8 cellular contexts compared by ENCODE assay signal in the genomic region with DNA sequence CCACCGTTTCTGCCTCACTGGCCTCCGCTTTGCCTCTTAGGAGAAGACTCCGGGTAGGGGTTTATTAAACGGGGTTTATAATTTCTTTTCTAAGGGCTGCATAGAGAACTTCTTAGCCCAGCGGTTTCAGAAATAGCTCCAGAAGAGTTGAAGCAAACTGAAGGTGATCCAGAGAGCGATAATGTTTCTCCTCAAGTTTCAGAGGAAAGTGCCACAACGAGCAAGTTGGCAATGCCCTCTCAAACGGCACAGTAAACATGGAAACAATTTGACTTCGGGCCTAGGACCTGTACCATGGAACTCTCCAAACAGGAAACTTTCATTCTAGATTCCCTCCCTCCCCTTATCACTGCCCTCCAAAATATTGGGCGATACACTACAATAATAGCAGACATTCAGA. TPM values are rescaled to one million over a fixed set of nuclear protein-coding genes. Genes with fewer than 3 reads are reported as not detected.
DNase-seq lines count a peak whose midpoint lies in the region; ATAC-seq, FAIRE-seq and TF ChIP-seq lines count a peak whose summit lies in the region.

No MANE protein-coding gene starts in this region.

- no peak overlapping the region for H2BK20ac ChIP-seq in H9 (ENCODE audit: low read depth, low read length, poor library complexity, severe bottlenecking)

- no peak overlapping the region for H3K56ac ChIP-seq in H9 (ENCODE audit: insufficient read length, low read depth, low read length)

- DNase-seq in H9 (no peak), hepatocyte (ENCODE audit: low spot score) (no peak), small intestine (no peak), cortex of kidney (lab: John Stamatoyannopoulos, UW) (no peak), left colon (no peak), head of caudate nucleus (no peak)
- DNase-seq in activated CD4-positive, alpha-beta memory T cell treated with anti-CD3 and anti-CD28 coated beads for 36 hours, result no peak

- H3K18ac ChIP-seq in H9 (ENCODE audit: insufficient read length, low read depth, low read length), result no peak overlapping the region

- H4K5ac ChIP-seq in H9 (ENCODE audit: insufficient read length, low read depth, low read length), result no peak overlapping the region

- H2AFZ ChIP-seq in H9 (ENCODE audit: low read length), result no peak overlapping the region
- H2AFZ ChIP-seq in hepatocyte, result no peak overlapping the region

- no peak overlapping the region for H4K91ac ChIP-seq in H9 (ENCODE audit: insufficient read length, low read depth, low read length)

- H2AK5ac ChIP-seq in H9 (ENCODE audit: insufficient read length, low read length), result no peak overlapping the region

- peaks cover 3% of the 10 kb centered on the region for H3K79me1 ChIP-seq in H9 (ENCODE audit: insufficient read depth, low read depth, low read length, poor library complexity, severe bottlenecking)

- peak overlapping the region; percentile 99 for H3K4me3 Mint-ChIP-seq in H9
- peak overlapping the region; percentile 99 for H3K4me3 Mint-ChIP-seq in activated CD4-positive, alpha-beta memory T cell treated with anti-CD3 and anti-CD28 coated beads for 36 hours

- H3K4me3 ChIP-seq in hepatocyte (peak overlapping the region; percentile 92), small intestine (ENCODE audit: low read depth in 1 of 2, low read length in 2 of 2) (peak overlapping the region; percentile 53 to 70)

- H3K9me3 Mint-ChIP-seq in H9, result no peaks in the 10 kb centered on the region; a peak in 1 of 5 replicates
- H3K9me3 Mint-ChIP-seq in activated CD4-positive, alpha-beta memory T cell treated with anti-CD3 and anti-CD28 coated beads for 36 hours, result no peaks in the 10 kb centered on the region

- WGBS in H9 (ENCODE audit: extremely low coverage, insufficient read length, low lambda C conversion rate), result no CpG with 5 or more reads among the region's 10 CpGs
- WGBS in hepatocyte (ENCODE audit: low lambda C conversion rate, missing lambda C conversion rate), result 42% methylated on average over 10 of the region's 10 CpGs
- WGBS in small intestine, 3 donors, result 10 to 16% (median 11%) methylated on average over 10 of the region's 10 CpGs

- H2BK15ac ChIP-seq in H9 (ENCODE audit: low read depth, low read length), result no peak overlapping the region

- no peak overlapping the region for H2BK12ac ChIP-seq in H9 (ENCODE audit: insufficient read length, low read depth, low read length)

- no peak overlapping the region for H3K14ac ChIP-seq in H9 (ENCODE audit: insufficient read depth, low read length)

- no peaks in the 10 kb centered on the region for H3K27me3 Mint-ChIP-seq in H9 (ENCODE audit: low read depth)
- no peaks in the 10 kb centered on the region for H3K27me3 Mint-ChIP-seq in activated CD4-positive, alpha-beta memory T cell treated with anti-CD3 and anti-CD28 coated beads for 36 hours

- peak overlapping the region; percentile 2 to 98 (median 7); a peak in 3 of 7 replicates for H3K27ac Mint-ChIP-seq in H9
- peak overlapping the region; percentile 100 for H3K27ac Mint-ChIP-seq in activated CD4-positive, alpha-beta memory T cell treated with anti-CD3 and anti-CD28 coated beads for 36 hours

- H3K27me3 ChIP-seq in H9 (ENCODE audit: insufficient read depth, low read length), result no peaks in the 10 kb centered on the region
- H3K27me3 ChIP-seq in hepatocyte, result no peaks in the 10 kb centered on the region
- H3K27me3 ChIP-seq in small intestine (ENCODE audit: control insufficient read depth in 2 of 2, insufficient read depth in 2 of 2, low read length in 2 of 2), result no peaks in the 10 kb centered on the region

- H3K9ac ChIP-seq in H9 (ENCODE audit: extremely low read depth, insufficient read length, low read length), result peak overlapping the region; percentile 84

- H3K4me1 Mint-ChIP-seq in H9, result peaks cover 8% of the 10 kb centered on the region in 2 experiments
- H3K4me1 Mint-ChIP-seq in activated CD4-positive, alpha-beta memory T cell treated with anti-CD3 and anti-CD28 coated beads for 36 hours (ENCODE audit: low read depth), result peaks cover 41% of the 10 kb centered on the region

- H3K4ac ChIP-seq in H9 (ENCODE audit: low read depth, low read length), result no peak overlapping the region

- H3K9me3 ChIP-seq in H9 (ENCODE audit: control insufficient read depth, low read depth, low read length), result no peaks in the 10 kb centered on the region
- no peaks in the 10 kb centered on the region for H3K9me3 ChIP-seq in hepatocyte (ENCODE audit: low read depth)
- no peaks in the 10 kb centered on the region for H3K9me3 ChIP-seq in small intestine (ENCODE audit: control insufficient read depth, low read depth)

- H3K23me2 ChIP-seq in H9 (ENCODE audit: insufficient read length, low read depth, low read length, poor library complexity, severe bottlenecking), result peaks cover 16% of the 10 kb centered on the region

- H3K36me3 ChIP-seq in hepatocyte (replicated peaks; ENCODE audit: insufficient read depth, low read depth) (no peaks in the 10 kb centered on the region), small intestine (ENCODE audit: control insufficient read depth in 2 of 2, insufficient read depth in 2 of 2, low read length in 2 of 2) (peaks cover 2 to 5% of the 10 kb centered on the region in 2 donors)

- no peak for ATAC-seq in GM19463 (IDR thresholded peaks at IDR 0.05; ENCODE audit: unreplicated experiment)
- ATAC-seq in left colon, result no peak

- no peak overlapping the region for H2BK120ac ChIP-seq in H9 (ENCODE audit: low read depth, low read length, poor library complexity, severe bottlenecking)

- H4K8ac ChIP-seq in H9 (replicated peaks; ENCODE audit: insufficient read length, low read depth, low read length), result no peak overlapping the region

- H3T11ph ChIP-seq in H9 (ENCODE audit: low read length), result no peak overlapping the region

- H3K79me2 ChIP-seq in H9 (ENCODE audit: insufficient read depth, low read length) (peaks cover 23% of the 10 kb centered on the region; the same call in 1 of the 2 replicates), hepatocyte (peaks cover 54% of the 10 kb centered on the region)

- no peak for FAIRE-seq in small intestine (lab: Jason Lieb, UNC)

- intact Hi-C loops in activated CD4-positive, alpha-beta memory T cell treated with anti-CD3 and anti-CD28 coated beads for 36 hours (cut with micrococcal nuclease), result loop anchor here (2.0 to 10.0 kb wide), 4 partner anchors 150 to 814 kb away; a partner anchor contains a TSS
- intact Hi-C loops in left colon (cut with DNase I, micrococcal nuclease) (loop anchor here in 1 of 2 donors (5.0 kb wide), 1 partner anchor 305 kb away; no protein-coding TSS in a partner anchor), head of caudate nucleus (cut with DNase I) (loop anchor here (5.0 to 10.0 kb wide), 3 partner anchors 170 to 815 kb away; a partner anchor contains a TSS)

- no peak for TF ChIP-seq CTCF in H9 (conservative IDR thresholded peaks at IDR 0.05)
- no peak for TF ChIP-seq CTCF in hepatocyte (IDR thresholded peaks at IDR 0.05; ENCODE audit: poor library complexity)

- POLR2A ChIA-PET in activated CD4-positive, alpha-beta memory T cell treated with anti-CD3 and anti-CD28 coated beads for 36 hours (lab: Charles Lee), result interaction anchor here (0.7 to 3.1 kb wide), 14 partner anchors 13 to 303 kb away, joined by 3 to 32 read pairs (median 4); a partner anchor contains a TSS

- H3K4me2 ChIP-seq in H9 (ENCODE audit: insufficient read depth, insufficient read length, low read length), result peak overlapping the region; percentile 98
- peak overlapping the region; percentile 91 for H3K4me2 ChIP-seq in hepatocyte

- no peak overlapping the region for H3K23ac ChIP-seq in H9 (ENCODE audit: insufficient read length, low read depth, low read length)

- CTCF ChIA-PET in activated CD4-positive, alpha-beta memory T cell treated with anti-CD3 and anti-CD28 coated beads for 36 hours (lab: Charles Lee), result interaction anchor here (0.6 to 5.2 kb wide), 63 partner anchors 8 to 818 kb away, joined by 3 to 61 read pairs (median 4); a partner anchor contains a TSS

- H3K4me1 ChIP-seq in H9 (ENCODE audit: insufficient read depth, low read length) (no peaks in the 10 kb centered on the region), hepatocyte (ENCODE audit: insufficient read depth) (peaks cover 13% of the 10 kb centered on the region), small intestine (ENCODE audit: control insufficient read depth in 2 of 2, insufficient read depth in 1 of 2, low read depth in 1 of 2, low read length in 1 of 2) (peaks cover 0 to 6% of the 10 kb centered on the region in 2 donors)

- H3K36me3 Mint-ChIP-seq in H9 (ENCODE audit: insufficient read depth in 1 of 3, low read depth in 3 of 3), result peaks cover 18 to 44% (median 36%) of the 10 kb centered on the region in 3 experiments; a peak in 6 of 7 replicates
- H3K36me3 Mint-ChIP-seq in activated CD4-positive, alpha-beta memory T cell treated with anti-CD3 and anti-CD28 coated beads for 36 hours, result peaks cover 31% of the 10 kb centered on the region

- no peak overlapping the region for H2BK5ac ChIP-seq in H9 (ENCODE audit: insufficient read length, low read length)

- no peaks in the 10 kb centered on the region for H4K20me1 ChIP-seq in H9 (ENCODE audit: control insufficient read depth, insufficient read depth, insufficient read length)
- H4K20me1 ChIP-seq in hepatocyte (ENCODE audit: insufficient read depth, poor library complexity, severe bottlenecking), result peaks cover 11% of the 10 kb centered on the region

- H3K9me2 ChIP-seq in hepatocyte (replicated peaks; ENCODE audit: insufficient read depth), result no peaks in the 10 kb centered on the region

- H3K27ac ChIP-seq in H9 (ENCODE audit: insufficient read length, low read depth, low read length) (no peak overlapping the region), hepatocyte (peak overlapping the region; percentile 94), small intestine (ENCODE audit: low read depth in 1 of 2, low read length in 1 of 2) (peak overlapping the region; percentile 55 to 92)

RNA-seq across cellular contexts. Expression of a gene that starts 1.0 kb away (rescaled TPM):
- 172 and 175 TPM in 2 replicates for total RNA-seq in H9 (2021)
- 100 to 1,000 TPM; 143 to 146 TPM for total RNA-seq in activated CD4-positive, alpha-beta memory T cell treated with anti-CD3 and anti-CD28 coated beads for 36 hours
- total RNA-seq in hepatocyte, result 81.8 and 89.6 TPM in 2 replicates
- 54.8 and 66.1 TPM in 2 replicates for polyA plus RNA-seq in hepatocyte
- polyA plus RNA-seq in small intestine, result 10 to 100 TPM; 23.9 to 60.3 (median 30.0) TPM
- total RNA-seq in left colon, result 10 to 100 TPM; 34.2 to 34.9 TPM

RNA-seq across cellular contexts. Expression of a gene that starts 23.1 kb away (rescaled TPM):
- total RNA-seq in H9 (2021), result 70.7 and 77.5 TPM in 2 replicates
- total RNA-seq in activated CD4-positive, alpha-beta memory T cell treated with anti-CD3 and anti-CD28 coated beads for 36 hours, result 10 to 100 TPM; 53.2 to 55.4 TPM
- total RNA-seq in hepatocyte, result 59.4 and 60.4 TPM in 2 replicates
- 111 and 126 TPM in 2 replicates for polyA plus RNA-seq in hepatocyte
- 10 to 100 TPM; 76.5 to 90.8 (median 85.7) TPM for polyA plus RNA-seq in small intestine
- 100 to 1,000 TPM; 121 to 142 TPM for total RNA-seq in left colon
